Comparison of ENCODE assay signal across 23 cellular contexts in the genomic region with DNA sequence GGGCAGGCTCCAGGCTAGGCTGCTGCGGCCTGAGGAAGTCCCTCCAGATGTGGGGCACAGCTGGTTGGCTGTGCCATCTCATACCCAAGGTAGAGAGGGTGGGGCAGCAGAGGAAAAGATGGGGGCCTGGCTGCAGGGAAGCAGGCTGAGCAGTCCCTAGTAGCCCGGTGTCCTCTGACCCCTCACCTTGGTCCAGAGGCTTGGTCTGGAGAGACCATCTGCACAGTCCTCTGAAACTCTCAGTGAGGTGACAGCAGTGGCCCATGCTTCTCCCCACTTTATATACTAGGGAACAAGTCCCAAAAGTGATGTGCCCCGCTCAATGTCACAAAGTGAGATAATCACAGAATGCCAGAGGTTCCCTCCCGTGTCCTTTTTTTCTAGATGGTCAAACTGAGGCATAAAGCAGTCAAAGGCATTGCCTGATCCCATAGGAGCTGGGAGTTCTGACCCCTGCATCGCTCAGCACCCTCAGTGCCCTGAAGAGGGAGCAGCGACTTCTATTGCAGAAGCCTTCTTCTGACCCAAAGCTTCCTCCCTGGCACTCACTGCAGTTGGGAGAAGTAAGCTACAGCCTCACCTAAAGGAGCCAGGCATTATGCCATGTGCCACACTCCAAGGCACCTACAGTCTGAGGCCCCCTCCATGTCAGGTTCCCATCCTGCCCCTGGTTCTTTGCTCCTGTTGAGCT. TPM values are rescaled to one million over a fixed set of nuclear protein-coding genes. Genes with fewer than 3 reads are reported as not detected.
A peak's percentile ranks its signal among the peaks of the same experiment; 100 is the strongest.
DNase-seq lines count a peak whose midpoint lies in the region; ATAC-seq and TF ChIP-seq lines count a peak whose summit lies in the region.
"Had no signal": no experiment of that assay in that cellular context is flagged by ENCODE, and none has a peak within 500 bp of the region (broad histone marks: within the 10 kb centered on the region; RNA-seq: fewer than 3 reads in every experiment).

No MANE protein-coding gene starts in this region.

- ATAC-seq in HCT116 (peak; percentile 64; the same call in 1 of the 2 replicates), left lobe of liver (peak; percentile 17), HG02852 (IDR thresholded peaks at IDR 0.05; ENCODE audit: unreplicated experiment) (no peak), GM19035 (IDR thresholded peaks at IDR 0.05; ENCODE audit: unreplicated experiment) (no peak)
- ATAC-seq: activated T-helper 17 cell treated with anti-CD3 and anti-CD28 coated beads, Interleukin-2, amount 50 U/mL, for 72 hours; naive thymus-derived CD8-positive, alpha-beta T cell had no signal

- 0 out of 2 replicates have a peak, but pooled peaks have one; percentile 14 for TF ChIP-seq CTCF in A673 (conservative IDR thresholded peaks at IDR 0.05; ENCODE audit: low read depth, low read length)
- peak in 2 of 3 experiments; percentile 16 to 20; a peak in 1 of 6 replicates for TF ChIP-seq CTCF in HCT116 (IDR thresholded peaks at IDR 0.05 in 2 of 3, conservative IDR thresholded peaks at IDR 0.05 in 1 of 3; ENCODE audit: borderline replicate concordance in 1 of 3, insufficient read depth in 1 of 3, low read depth in 2 of 3, low read length in 2 of 3)

- no peak overlapping the region for H2AFZ ChIP-seq in HCT116 (ENCODE audit: low read depth, low read length, poor library complexity, severe bottlenecking)
- H2AFZ ChIP-seq: parathyroid adenoma had no signal

- DNase-seq in A673 (ENCODE audit: low spot score) (no peak), HCT116 (ENCODE audit: low read depth, low spot score) (no peak), caudate nucleus (lab: John Stamatoyannopoulos, UW) (peak in 1 of 61 donors; percentile 3), left lobe of liver (ENCODE audit: low spot score) (no peak), activated T-cell treated with anti-CD3 and anti-CD28 coated beads for 4 hours (no peak)
- DNase-seq in activated CD8-positive, alpha-beta memory T cell treated with anti-CD3 and anti-CD28 coated beads, Interleukin-2, amount 50 U/mL, for 48 hours: no peak
- DNase-seq: activated CD4-positive, alpha-beta T cell treated with anti-CD3 and anti-CD28 coated beads for 48 hours; activated naive CD8-positive, alpha-beta T cell treated with anti-CD3 and anti-CD28 coated beads, Interleukin-2, amount 10 ng/mL, durations not matched to agents 7 days and 5 days; CD4-positive, alpha-beta memory T cell; cortex of kidney; DMS79; islet precursor cell; naive thymus-derived CD8-positive, alpha-beta T cell; NCI-H146; SHP77 treated with DMSO at 0.1 percent for 48 hours; stimulated activated CD4-positive, alpha-beta T cell treated with anti-CD3 and anti-CD28 coated beads, Interleukin-1b, Interleukin-23, amount 100 ng/mL, for 48 hours; T-cell; thyroid gland had no signal

- H3K27ac ChIP-seq in A673 (ENCODE audit: low read depth, low read length, poor library complexity, severe bottlenecking) (no peak overlapping the region), HCT116 (ENCODE audit: low read depth, low read length) (no peak overlapping the region), caudate nucleus (ENCODE audit: low read depth, low read length) (peak overlapping the region; percentile 87)
- H3K27ac ChIP-seq: parathyroid adenoma, thyroid gland had no signal

- BruUV-seq in A673 (replicated peaks; lab: Mats Ljungman, UMichigan): no TSS peak
- no TSS peak for BruUV-seq in HCT116 (replicated peaks; lab: Mats Ljungman, UMichigan)

- H3K27me3 ChIP-seq in A673 (replicated peaks; ENCODE audit: insufficient read depth, low read depth, low read length, poor library complexity) (no peaks in the 10 kb centered on the region), HCT116 (ENCODE audit: insufficient read depth, low read length) (0 out of 2 replicates have a peak, but pooled peaks cover 3% of the 10 kb centered on the region)
- H3K27me3 ChIP-seq: thyroid gland had no signal

- POLR2A ChIA-PET in A673 (lab: Charles Lee; ENCODE audit: low non-redundant PET): no interaction called here
- POLR2A ChIA-PET in HCT116 (lab: Charles Lee): no interaction called here

- H3K36me3 ChIP-seq in A673 (ENCODE audit: insufficient read depth, low read length, poor library complexity, severe bottlenecking): no peaks in the 10 kb centered on the region
- no peaks in the 10 kb centered on the region for H3K36me3 ChIP-seq in HCT116 (ENCODE audit: control insufficient read depth in 1 of 2, insufficient read depth in 2 of 2, low read length in 2 of 2)
- H3K36me3 ChIP-seq: thyroid gland had no signal

- H3K4me1 ChIP-seq in A673 (ENCODE audit: insufficient read depth, low read length, poor library complexity, severe bottlenecking): no peaks in the 10 kb centered on the region
- no peaks in the 10 kb centered on the region for H3K4me1 ChIP-seq in HCT116 (ENCODE audit: control insufficient read depth in 1 of 2, insufficient read depth in 2 of 2, low read length in 2 of 2)
- H3K4me1 ChIP-seq: parathyroid adenoma, thyroid gland had no signal

- RAD21 ChIA-PET in HCT116 (lab: Charles Lee; ENCODE audit: low non-redundant PET in 1 of 2, low total read pairs in 2 of 2, uncharacterized antibody in 2 of 2, unreplicated experiment in 2 of 2): no interaction called here

- H3K9me2 ChIP-seq in HCT116 (ENCODE audit: insufficient read depth): no peaks in the 10 kb centered on the region

- TF ChIP-seq POLR2A in HCT116 (IDR thresholded peaks at IDR 0.05; ENCODE audit: borderline replicate concordance, extremely low read depth, insufficient read depth, insufficient read length): no peak

- no peak for TF ChIP-seq RAD21 in HCT116 (IDR thresholded peaks at IDR 0.05; ENCODE audit: low read depth)

- intact Hi-C loops in A673 (cut with micrococcal nuclease; ENCODE audit: unreplicated experiment): no loop called here
- intact Hi-C loops in HCT116 (cut with micrococcal nuclease): no loop called here

- H3K9me3 ChIP-seq in A673 (ENCODE audit: low read depth, low read length, poor library complexity, severe bottlenecking) (no peaks in the 10 kb centered on the region), HCT116 (ENCODE audit: control insufficient read depth in 1 of 2, insufficient read depth in 1 of 2, low read depth in 1 of 2, low read length in 2 of 2) (no peaks in the 10 kb centered on the region)
- H3K9me3 ChIP-seq: thyroid gland had no signal

- H3K4me2 ChIP-seq in HCT116 (ENCODE audit: low read length): no peak overlapping the region

- no peak overlapping the region for H3K9ac ChIP-seq in HCT116 (ENCODE audit: low read length)
- H3K9ac ChIP-seq: parathyroid adenoma had no signal

- H4K20me1 ChIP-seq in HCT116 (ENCODE audit: insufficient read depth): no peaks in the 10 kb centered on the region

- CTCF ChIA-PET in A673 (lab: Charles Lee) (no interaction called here), HCT116 (lab: Charles Lee) (interaction anchor here (1.3 to 1.6 kb wide), 2 partner anchors 10 to 110 kb away, joined by 5 to 6 read pairs; no protein-coding TSS in a partner anchor)

- H3K79me2 ChIP-seq in HCT116 (ENCODE audit: insufficient read depth, low read length): no peaks in the 10 kb centered on the region
- H3K79me2 ChIP-seq: parathyroid adenoma had no signal

- H3K4me3 ChIP-seq in A673 (ENCODE audit: low read depth, low read length, poor library complexity, severe bottlenecking) (no peak overlapping the region), HCT116 (replicated peaks in 1 of 2; ENCODE audit: low read depth in 1 of 2, low read length in 2 of 2) (no peak overlapping the region)
- H3K4me3 ChIP-seq: thyroid gland had no signal

TF ChIP-seq in HCT116, 20 proteins besides CTCF, POLR2A, EP300 and RAD21 (continues in another document):
- TF ChIP-seq CBX3 (IDR thresholded peaks at IDR 0.05; ENCODE audit: low read depth): no peak
- no peak for TF ChIP-seq YY1 (IDR thresholded peaks at IDR 0.05; ENCODE audit: extremely low read depth, insufficient replicate concordance, low read depth, low read length)
- TF ChIP-seq, protein P1, sequence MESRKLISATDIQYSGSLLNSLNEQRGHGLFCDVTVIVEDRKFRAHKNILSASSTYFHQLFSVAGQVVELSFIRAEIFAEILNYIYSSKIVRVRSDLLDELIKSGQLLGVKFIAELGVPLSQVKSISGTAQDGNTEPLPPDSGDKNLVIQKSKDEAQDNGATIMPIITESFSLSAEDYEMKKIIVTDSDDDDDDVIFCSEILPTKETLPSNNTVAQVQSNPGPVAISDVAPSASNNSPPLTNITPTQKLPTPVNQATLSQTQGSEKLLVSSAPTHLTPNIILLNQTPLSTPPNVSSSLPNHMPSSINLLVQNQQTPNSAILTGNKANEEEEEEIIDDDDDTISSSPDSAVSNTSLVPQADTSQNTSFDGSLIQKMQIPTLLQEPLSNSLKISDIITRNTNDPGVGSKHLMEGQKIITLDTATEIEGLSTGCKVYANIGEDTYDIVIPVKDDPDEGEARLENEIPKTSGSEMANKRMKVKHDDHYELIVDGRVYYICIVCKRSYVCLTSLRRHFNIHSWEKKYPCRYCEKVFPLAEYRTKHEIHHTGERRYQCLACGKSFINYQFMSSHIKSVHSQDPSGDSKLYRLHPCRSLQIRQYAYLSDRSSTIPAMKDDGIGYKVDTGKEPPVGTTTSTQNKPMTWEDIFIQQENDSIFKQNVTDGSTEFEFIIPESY (IDR thresholded peaks at IDR 0.05; ENCODE audit: extremely low read depth, insufficient replicate concordance, low read length): no peak
- no peak for TF ChIP-seq JUND (IDR thresholded peaks at IDR 0.05)
- TF ChIP-seq, protein P2, sequence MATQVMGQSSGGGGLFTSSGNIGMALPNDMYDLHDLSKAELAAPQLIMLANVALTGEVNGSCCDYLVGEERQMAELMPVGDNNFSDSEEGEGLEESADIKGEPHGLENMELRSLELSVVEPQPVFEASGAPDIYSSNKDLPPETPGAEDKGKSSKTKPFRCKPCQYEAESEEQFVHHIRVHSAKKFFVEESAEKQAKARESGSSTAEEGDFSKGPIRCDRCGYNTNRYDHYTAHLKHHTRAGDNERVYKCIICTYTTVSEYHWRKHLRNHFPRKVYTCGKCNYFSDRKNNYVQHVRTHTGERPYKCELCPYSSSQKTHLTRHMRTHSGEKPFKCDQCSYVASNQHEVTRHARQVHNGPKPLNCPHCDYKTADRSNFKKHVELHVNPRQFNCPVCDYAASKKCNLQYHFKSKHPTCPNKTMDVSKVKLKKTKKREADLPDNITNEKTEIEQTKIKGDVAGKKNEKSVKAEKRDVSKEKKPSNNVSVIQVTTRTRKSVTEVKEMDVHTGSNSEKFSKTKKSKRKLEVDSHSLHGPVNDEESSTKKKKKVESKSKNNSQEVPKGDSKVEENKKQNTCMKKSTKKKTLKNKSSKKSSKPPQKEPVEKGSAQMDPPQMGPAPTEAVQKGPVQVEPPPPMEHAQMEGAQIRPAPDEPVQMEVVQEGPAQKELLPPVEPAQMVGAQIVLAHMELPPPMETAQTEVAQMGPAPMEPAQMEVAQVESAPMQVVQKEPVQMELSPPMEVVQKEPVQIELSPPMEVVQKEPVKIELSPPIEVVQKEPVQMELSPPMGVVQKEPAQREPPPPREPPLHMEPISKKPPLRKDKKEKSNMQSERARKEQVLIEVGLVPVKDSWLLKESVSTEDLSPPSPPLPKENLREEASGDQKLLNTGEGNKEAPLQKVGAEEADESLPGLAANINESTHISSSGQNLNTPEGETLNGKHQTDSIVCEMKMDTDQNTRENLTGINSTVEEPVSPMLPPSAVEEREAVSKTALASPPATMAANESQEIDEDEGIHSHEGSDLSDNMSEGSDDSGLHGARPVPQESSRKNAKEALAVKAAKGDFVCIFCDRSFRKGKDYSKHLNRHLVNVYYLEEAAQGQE (IDR thresholded peaks at IDR 0.05; ENCODE audit: low read depth): no peak

RNA-seq across cellular contexts. Expression of a gene that starts 45.5 kb away (rescaled TPM):
- not detected in 2 replicates for total RNA-seq in A673 (2021)
- 0.05 TPM for total RNA-seq in HCT116 (2021; ENCODE audit: unreplicated experiment)
- polyA plus RNA-seq in HCT116 (2012): 0.02 and 0.08 TPM in 2 replicates
- total RNA-seq in left lobe of liver: 15.1 TPM
- total RNA-seq: activated naive CD8-positive, alpha-beta T cell treated with anti-CD3 and anti-CD28 coated beads, Interleukin-2, amount 10 ng/mL, durations not matched to agents 7 days and 5 days; activated T-helper 17 cell treated with anti-CD3 and anti-CD28 coated beads, Interleukin-2, amount 50 U/mL, for 72 hours; CD4-positive, alpha-beta memory T cell; M059J; naive thymus-derived CD8-positive, alpha-beta T cell; T-cell had no signal
- polyA plus RNA-seq: CD4-positive, alpha-beta memory T cell; naive thymus-derived CD8-positive, alpha-beta T cell had no signal

Comparison
In these comparisons a context has a peak if more than half of its experiments do, and no peak if none do; other contexts are left out.
1. ATAC-seq: peak in HCT116 (single experiment) and left lobe of liver (single experiment); none in HG02852 (single experiment) and GM19035 (single experiment).
2. RNA of a gene that starts 45.5 kb away (total RNA-seq): 15.1 TPM in left lobe of liver (single experiment); 0.05 TPM in HCT116 (single experiment) and not detected in A673; every median in the first group is over 10 times any median in the second.